ENCODE assay signal across 18 cellular contexts in the genomic region with DNA sequence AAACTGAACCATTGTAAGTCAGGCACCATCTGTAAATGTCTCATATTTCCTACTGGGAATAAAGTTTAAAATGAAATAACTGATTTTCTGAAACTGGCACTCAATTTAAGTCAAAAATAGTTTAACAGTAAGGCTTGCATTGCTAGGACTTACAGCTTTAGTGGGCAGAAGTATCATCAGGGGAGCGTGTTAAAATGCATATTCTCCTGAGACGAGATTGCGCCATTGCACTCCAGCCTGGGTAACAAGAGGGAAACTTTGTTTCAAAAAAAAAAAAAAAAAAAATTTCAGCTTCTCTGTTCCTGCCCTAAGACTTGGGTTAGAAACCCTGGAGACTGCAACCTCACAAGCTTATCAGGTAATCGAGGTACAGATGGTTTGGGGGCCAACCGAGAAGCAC.
DNase-seq lines count a peak whose midpoint lies in the region; ATAC-seq, FAIRE-seq and TF ChIP-seq lines count a peak whose summit lies in the region.
"Had no signal": no experiment of that assay in that cellular context is flagged by ENCODE, and none has a peak within 500 bp of the region (broad histone marks: within the 10 kb centered on the region; RNA-seq: fewer than 3 reads in every experiment).

No MANE protein-coding gene starts in this region.

- no peak overlapping the region for H3K4me3 ChIP-seq in NB4 (ENCODE audit: low read depth, low read length)
- no peak overlapping the region for H3K4me3 ChIP-seq in GM12878
- H3K4me3 ChIP-seq: GM23338 had no signal

- H3K4me1 ChIP-seq in GM12878 (ENCODE audit: control insufficient read depth, insufficient read depth, low read length) = no peaks in the 10 kb centered on the region

- CTCF ChIA-PET in GM12878 (lab: Yijun Ruan, JAX) = interaction anchor here (0.7 kb wide), 1 partner anchor 70 kb away, joined by 3 read pairs; no protein-coding TSS in a partner anchor

- POLR2A ChIA-PET in GM12878 (lab: Charles Lee) = interaction anchor here (0.6 kb wide), 2 partner anchors 15 to 180 kb away, joined by 3 read pairs; no protein-coding TSS in a partner anchor

- H3K4me3 Mint-ChIP-seq in activated T-cell treated with anti-CD3 and anti-CD28 coated beads, Interleukin-2, amount 50 U/mL, for 24 hours = no peak overlapping the region
- H3K4me3 Mint-ChIP-seq in activated T-cell treated with anti-CD3 and anti-CD28 coated beads, Interleukin-2, amount 50 U/mL, for 72 hours = no peak overlapping the region
- H3K4me3 Mint-ChIP-seq: CD4-positive, alpha-beta memory T cell; GM23338; H9 had no signal

- SMC1A ChIA-PET in GM12878 (lab: Charles Lee; ENCODE audit: uncharacterized antibody, unreplicated experiment) = interaction anchor here (0.6 to 0.9 kb wide), 2 partner anchors 21 to 43 kb away, joined by 3 to 4 read pairs; no protein-coding TSS in a partner anchor

- no peaks in the 10 kb centered on the region for H3K27me3 Mint-ChIP-seq in activated T-cell treated with anti-CD3 and anti-CD28 coated beads, Interleukin-2, amount 50 U/mL, for 24 hours
- no peaks in the 10 kb centered on the region for H3K27me3 Mint-ChIP-seq in activated T-cell treated with anti-CD3 and anti-CD28 coated beads, Interleukin-2, amount 50 U/mL, for 72 hours (ENCODE audit: low read depth)
- H3K27me3 Mint-ChIP-seq: CD4-positive, alpha-beta memory T cell had no signal

- DNase-seq in activated T-cell treated with anti-CD3 and anti-CD28 coated beads, Interleukin-2, amount 50 U/mL, for 24 hours = no peak
- no peak for DNase-seq in activated T-cell treated with anti-CD3 and anti-CD28 coated beads, Interleukin-2, amount 50 U/mL, for 72 hours
- peak; percentile 70 for DNase-seq in NB4 (ENCODE audit: low read depth)
- no peak for DNase-seq in GM12878 (ENCODE audit: low read depth, low spot score)
- DNase-seq in activated effector memory CD4-positive, alpha-beta T cell treated with Interleukin-2 at 50 U/mL for 16 hours = no peak
- DNase-seq in NCI-H510A treated with DMSO at 0.1 percent for 48 hours (lab: John Stamatoyannopoulos, UW) = no peak
- DNase-seq: C1 segment of cervical spinal cord; Calu3; CD4-positive, alpha-beta memory T cell; DMS53; DMS79 treated with DMSO at 0.1 percent for 48 hours; GF-D8; H9 had no signal

- H3K27me3 ChIP-seq in GM12878 (replicated peaks in 1 of 2; ENCODE audit: control insufficient read depth in 2 of 2, insufficient read depth in 2 of 2, low read length in 1 of 2) = no peaks in the 10 kb centered on the region

- TF ChIP-seq EP300 in GM12878 (IDR thresholded peaks at IDR 0.05; ENCODE audit: borderline replicate concordance in 1 of 2, control insufficient read depth in 1 of 2, low read depth in 2 of 2, low read length in 2 of 2) = no peak

- BruUV-seq in GM12878 (replicated peaks; lab: Mats Ljungman, UMichigan) = TSS peak; percentile 12

- intact Hi-C loops in GM12878 (cut with micrococcal nuclease; ENCODE audit: unreplicated experiment) = no loop called here

- no peak for FAIRE-seq in GM12878 (lab: Jason Lieb, UNC)
- FAIRE-seq: GM12892, GM19239 had no signal

- no peaks in the 10 kb centered on the region for H3K79me2 ChIP-seq in GM12878 (ENCODE audit: control insufficient read depth, insufficient read depth, low read length)

- no peaks in the 10 kb centered on the region for H3K9me3 Mint-ChIP-seq in activated T-cell treated with anti-CD3 and anti-CD28 coated beads, Interleukin-2, amount 50 U/mL, for 24 hours
- no peaks in the 10 kb centered on the region for H3K9me3 Mint-ChIP-seq in activated T-cell treated with anti-CD3 and anti-CD28 coated beads, Interleukin-2, amount 50 U/mL, for 72 hours
- H3K9me3 Mint-ChIP-seq: CD4-positive, alpha-beta memory T cell; GM23338; H9 had no signal

- H3K27ac Mint-ChIP-seq in activated T-cell treated with anti-CD3 and anti-CD28 coated beads, Interleukin-2, amount 50 U/mL, for 24 hours = peak overlapping the region; percentile 22
- H3K27ac Mint-ChIP-seq in activated T-cell treated with anti-CD3 and anti-CD28 coated beads, Interleukin-2, amount 50 U/mL, for 72 hours = no peak overlapping the region
- H3K27ac Mint-ChIP-seq: CD4-positive, alpha-beta memory T cell; H9 had no signal

- H3K36me3 Mint-ChIP-seq in activated T-cell treated with anti-CD3 and anti-CD28 coated beads, Interleukin-2, amount 50 U/mL, for 24 hours (ENCODE audit: low read depth) = peaks cover 74% of the 10 kb centered on the region
- H3K36me3 Mint-ChIP-seq in activated T-cell treated with anti-CD3 and anti-CD28 coated beads, Interleukin-2, amount 50 U/mL, for 72 hours (ENCODE audit: insufficient read depth in 2 of 2) = peaks cover 5 to 18% of the 10 kb centered on the region in 2 donors

- in situ Hi-C loops in GM12878 (cut with MboI) = no loop called here

- H2AFZ ChIP-seq in GM12878 (ENCODE audit: control insufficient read depth, low read depth, low read length) = no peak overlapping the region
- H2AFZ ChIP-seq: GM23338 had no signal

- no peak for ATAC-seq in activated T-cell treated with anti-CD3 and anti-CD28 coated beads, Interleukin-2, amount 50 U/mL, for 72 hours (replicated peaks in 1 of 2)
- ATAC-seq in GM12878 (no peak), GM18867 (IDR thresholded peaks at IDR 0.05; ENCODE audit: unreplicated experiment) (no peak)
- ATAC-seq: GM23338, HCT116 had no signal

- TF ChIP-seq RAD21 in GM12878 (IDR thresholded peaks at IDR 0.05; ENCODE audit: insufficient read depth, low read depth, low read length) = no peak

- H3K9me3 ChIP-seq in GM12878 (replicated peaks; ENCODE audit: control insufficient read depth, insufficient read depth, low read length) = no peaks in the 10 kb centered on the region

- TF ChIP-seq POLR2A in NB4 (IDR thresholded peaks at IDR 0.05; ENCODE audit: extremely low read depth, insufficient read length) (no peak), GM12878 (IDR thresholded peaks at IDR 0.05; ENCODE audit: low read depth, low read length) (no peak)

- no peaks in the 10 kb centered on the region for H4K20me1 ChIP-seq in GM12878 (ENCODE audit: control insufficient read depth, insufficient read depth)

- 100% methylated on average over 5 of the region's 5 CpGs for WGBS in GM12878 (ENCODE audit: insufficient coverage, insufficient replicate concordance, low lambda C conversion rate, missing lambda C conversion rate)

- no peaks in the 10 kb centered on the region for H3K4me1 Mint-ChIP-seq in activated T-cell treated with anti-CD3 and anti-CD28 coated beads, Interleukin-2, amount 50 U/mL, for 24 hours (ENCODE audit: low read depth)
- no peaks in the 10 kb centered on the region for H3K4me1 Mint-ChIP-seq in activated T-cell treated with anti-CD3 and anti-CD28 coated beads, Interleukin-2, amount 50 U/mL, for 72 hours (ENCODE audit: low read depth)
- H3K4me1 Mint-ChIP-seq: GM23338, H9 had no signal

- H3K36me3 ChIP-seq in GM12878 (ENCODE audit: control insufficient read depth in 2 of 2, insufficient read depth in 2 of 2, low read length in 1 of 2) = peaks cover 0 to 13% of the 10 kb centered on the region in 2 experiments

- TF ChIP-seq CTCF in NB4 (IDR thresholded peaks at IDR 0.05; ENCODE audit: low read depth, low read length) (no peak), GM12878 (IDR thresholded peaks at IDR 0.05 in 2 of 3, conservative IDR thresholded peaks at IDR 0.05 in 1 of 3; ENCODE audit: control insufficient read depth in 2 of 3, extremely low read depth in 1 of 3, insufficient read depth in 1 of 3, low read depth in 3 of 3, low read length in 3 of 3) (no peak)

- no peak overlapping the region for H3K9ac ChIP-seq in GM12878 (ENCODE audit: control insufficient read depth, insufficient read depth, low read length)

- H3K27ac ChIP-seq in GM12878 (ENCODE audit: control insufficient read depth, insufficient read depth) = no peak overlapping the region

- H3K4me2 ChIP-seq in GM12878 (ENCODE audit: control insufficient read depth, insufficient read depth) = no peak overlapping the region
- H3K4me2 ChIP-seq: GM23338 had no signal

- RAD21 ChIA-PET in GM12878 (lab: Charles Lee; ENCODE audit: unreplicated experiment) = no interaction called here

TF ChIP-seq in GM12878, 131 proteins besides CTCF, POLR2A, EP300 and RAD21 (continues in another document):
- TF ChIP-seq HDGF (IDR thresholded peaks at IDR 0.05) = no peak
- TF ChIP-seq CHD2 (IDR thresholded peaks at IDR 0.05; ENCODE audit: borderline replicate concordance, low read depth, low read length) = no peak
- TF ChIP-seq JUNB (IDR thresholded peaks at IDR 0.05) = no peak
- no peak for TF ChIP-seq BCL3 (IDR thresholded peaks at IDR 0.05; ENCODE audit: borderline replicate concordance, insufficient read depth, low read depth, low read length, poor library complexity, severe bottlenecking)
